20 cellular contexts compared by ENCODE assay signal in genomic region chr13:40126301-40127085, GRCh38.
DNase-seq lines count a peak whose midpoint lies in the region; ATAC-seq and TF ChIP-seq lines count a peak whose summit lies in the region.
"Had no signal": no experiment of that assay in that cellular context is flagged by ENCODE, and none has a peak within 500 bp of the region (broad histone marks: within the 10 kb centered on the region; RNA-seq: fewer than 3 reads in every experiment).

No MANE protein-coding gene starts in this region.

- H3K36me3 Mint-ChIP-seq in T-helper 2 cell treated with Interferon-gamma antibody and Interleukin-4, amounts not matched to agents 5 μg/mL and 100 μg/mL, for 36 hours (ENCODE audit: low read depth) = peaks cover 3% of the 10 kb centered on the region
- H3K36me3 Mint-ChIP-seq in activated B cell treated with CpG ODN at 0.5 μM for 24 hours (ENCODE audit: low read depth) (no peaks in the 10 kb centered on the region), CD14-positive monocyte (no peaks in the 10 kb centered on the region)
- H3K36me3 Mint-ChIP-seq in stimulated activated memory B cell treated with anti-CD40 and anti-IgM and Interleukin-4, amounts not matched to agents 10 μg/mL and 1 μg/mL and 100 μg/mL, for 72 hours = no peaks in the 10 kb centered on the region
- H3K36me3 Mint-ChIP-seq in activated T-helper 2 cell treated with anti-CD3 and anti-CD28 coated beads, Interferon-gamma antibody, Interleukin-2, Interleukin-4, amounts not matched to agents 10 μg/mL and 5 μg/mL and 100 μg/mL, durations not matched to agents 14 hours and 24 hours and 36 hours (ENCODE audit: low read depth) = peaks cover 13% of the 10 kb centered on the region
- H3K36me3 Mint-ChIP-seq in natural killer cell treated with Interleukin-12 subunit alpha and Interleukin-12 subunit beta and Interleukin-15 and Interleukin-18, amount 100 ng/mL, for 72 hours = no peaks in the 10 kb centered on the region
- H3K36me3 Mint-ChIP-seq: activated naive CD4-positive, alpha-beta T cell treated with anti-CD3 and anti-CD28 coated beads, Interleukin-2, amount 50 U/mL, for 24 hours; CD4-positive, alpha-beta memory T cell had no signal

- H3K4me3 Mint-ChIP-seq in T-helper 2 cell treated with Interferon-gamma antibody and Interleukin-4, amounts not matched to agents 5 μg/mL and 100 μg/mL, for 36 hours = peak overlapping the region; percentile 38
- H3K4me3 Mint-ChIP-seq in activated B cell treated with CpG ODN at 0.5 μM for 24 hours (peak overlapping the region; percentile 49), CD14-positive monocyte (no peak overlapping the region)
- H3K4me3 Mint-ChIP-seq in stimulated activated memory B cell treated with anti-CD40 and anti-IgM and Interleukin-4, amounts not matched to agents 10 μg/mL and 1 μg/mL and 100 μg/mL, for 72 hours = peak overlapping the region; percentile 27
- no peak overlapping the region for H3K4me3 Mint-ChIP-seq in activated T-helper 2 cell treated with anti-CD3 and anti-CD28 coated beads, Interferon-gamma antibody, Interleukin-2, Interleukin-4, amounts not matched to agents 10 μg/mL and 5 μg/mL and 100 μg/mL, durations not matched to agents 14 hours and 24 hours and 36 hours (ENCODE audit: low read depth)
- no peak overlapping the region for H3K4me3 Mint-ChIP-seq in natural killer cell treated with Interleukin-12 subunit alpha and Interleukin-12 subunit beta and Interleukin-15 and Interleukin-18, amount 100 ng/mL, for 72 hours
- H3K4me3 Mint-ChIP-seq: activated naive CD4-positive, alpha-beta T cell treated with anti-CD3 and anti-CD28 coated beads, Interleukin-2, amount 50 U/mL, for 24 hours had no signal

- POLR2A ChIA-PET in activated B cell treated with CpG ODN at 0.5 μM for 24 hours (lab: Charles Lee) = interaction anchor here (0.6 to 0.7 kb wide), 2 partner anchors 18 to 72 kb away, joined by 3 read pairs; no protein-coding TSS in a partner anchor

- no peak overlapping the region for H3K27ac Mint-ChIP-seq in T-helper 2 cell treated with Interferon-gamma antibody and Interleukin-4, amounts not matched to agents 5 μg/mL and 100 μg/mL, for 36 hours
- H3K27ac Mint-ChIP-seq in activated B cell treated with CpG ODN at 0.5 μM for 24 hours (peak overlapping the region; percentile 85), CD14-positive monocyte (no peak overlapping the region)
- H3K27ac Mint-ChIP-seq in stimulated activated memory B cell treated with anti-CD40 and anti-IgM and Interleukin-4, amounts not matched to agents 10 μg/mL and 1 μg/mL and 100 μg/mL, for 72 hours = peak overlapping the region; percentile 67
- no peak overlapping the region for H3K27ac Mint-ChIP-seq in activated T-helper 2 cell treated with anti-CD3 and anti-CD28 coated beads, Interferon-gamma antibody, Interleukin-2, Interleukin-4, amounts not matched to agents 10 μg/mL and 5 μg/mL and 100 μg/mL, durations not matched to agents 14 hours and 24 hours and 36 hours
- H3K27ac Mint-ChIP-seq in natural killer cell treated with Interleukin-12 subunit alpha and Interleukin-12 subunit beta and Interleukin-15 and Interleukin-18, amount 100 ng/mL, for 72 hours = no peak overlapping the region
- H3K27ac Mint-ChIP-seq: activated naive CD4-positive, alpha-beta T cell treated with anti-CD3 and anti-CD28 coated beads, Interleukin-2, amount 50 U/mL, for 24 hours had no signal

- TF ChIP-seq CTCF in activated B cell treated with CpG ODN at 0.5 μM for 24 hours (IDR thresholded peaks at IDR 0.05) (no peak), CD14-positive monocyte (IDR thresholded peaks at IDR 0.05) (no peak)

- peaks cover 3% of the 10 kb centered on the region for H3K27me3 Mint-ChIP-seq in T-helper 2 cell treated with Interferon-gamma antibody and Interleukin-4, amounts not matched to agents 5 μg/mL and 100 μg/mL, for 36 hours (ENCODE audit: low read depth)
- H3K27me3 Mint-ChIP-seq in activated B cell treated with CpG ODN at 0.5 μM for 24 hours = no peaks in the 10 kb centered on the region
- no peaks in the 10 kb centered on the region for H3K27me3 Mint-ChIP-seq in stimulated activated memory B cell treated with anti-CD40 and anti-IgM and Interleukin-4, amounts not matched to agents 10 μg/mL and 1 μg/mL and 100 μg/mL, for 72 hours
- H3K27me3 Mint-ChIP-seq in activated T-helper 2 cell treated with anti-CD3 and anti-CD28 coated beads, Interferon-gamma antibody, Interleukin-2, Interleukin-4, amounts not matched to agents 10 μg/mL and 5 μg/mL and 100 μg/mL, durations not matched to agents 14 hours and 24 hours and 36 hours (ENCODE audit: low read depth) = no peaks in the 10 kb centered on the region
- H3K27me3 Mint-ChIP-seq in CD14-positive monocyte (ENCODE audit: low read depth in 3 of 3) = peaks cover 0 to 2% (median 2%) of the 10 kb centered on the region in 3 donors
- H3K27me3 Mint-ChIP-seq in natural killer cell treated with Interleukin-12 subunit alpha and Interleukin-12 subunit beta and Interleukin-15 and Interleukin-18, amount 100 ng/mL, for 72 hours = no peaks in the 10 kb centered on the region
- H3K27me3 Mint-ChIP-seq: activated naive CD4-positive, alpha-beta T cell treated with anti-CD3 and anti-CD28 coated beads, Interleukin-2, amount 50 U/mL, for 24 hours; CD4-positive, alpha-beta memory T cell had no signal

- ATAC-seq in HG03175 (IDR thresholded peaks at IDR 0.05; ENCODE audit: unreplicated experiment) = peak; percentile 43
- ATAC-seq in activated B cell treated with CpG ODN at 0.5 μM for 24 hours (ENCODE audit: low read depth) = peak; percentile 36
- ATAC-seq in stimulated activated memory B cell treated with anti-CD40 and anti-IgM and Interleukin-4, amounts not matched to agents 10 μg/mL and 1 μg/mL and 100 μg/mL, for 72 hours = peak; percentile 70
- no peak for ATAC-seq in natural killer cell treated with Interleukin-12 subunit alpha and Interleukin-12 subunit beta and Interleukin-15 and Interleukin-18, amount 100 ng/mL, for 72 hours
- ATAC-seq: A549; foreskin keratinocyte; stimulated activated naive CD8-positive, alpha-beta T cell treated with anti-CD3 and anti-CD28 coated beads, Interleukin-15, Interleukin-2, amounts not matched to agents 100 U/mL and 50 U/mL, for 24 hours had no signal

- H3K4me1 Mint-ChIP-seq in T-helper 2 cell treated with Interferon-gamma antibody and Interleukin-4, amounts not matched to agents 5 μg/mL and 100 μg/mL, for 36 hours (ENCODE audit: low read depth) = peaks cover 20% of the 10 kb centered on the region
- H3K4me1 Mint-ChIP-seq in activated B cell treated with CpG ODN at 0.5 μM for 24 hours = peaks cover 51% of the 10 kb centered on the region
- peaks cover 46% of the 10 kb centered on the region for H3K4me1 Mint-ChIP-seq in stimulated activated memory B cell treated with anti-CD40 and anti-IgM and Interleukin-4, amounts not matched to agents 10 μg/mL and 1 μg/mL and 100 μg/mL, for 72 hours
- H3K4me1 Mint-ChIP-seq in activated T-helper 2 cell treated with anti-CD3 and anti-CD28 coated beads, Interferon-gamma antibody, Interleukin-2, Interleukin-4, amounts not matched to agents 10 μg/mL and 5 μg/mL and 100 μg/mL, durations not matched to agents 14 hours and 24 hours and 36 hours (ENCODE audit: low read depth) = peaks cover 17% of the 10 kb centered on the region
- H3K4me1 Mint-ChIP-seq in CD14-positive monocyte = no peaks in the 10 kb centered on the region
- H3K4me1 Mint-ChIP-seq in natural killer cell treated with Interleukin-12 subunit alpha and Interleukin-12 subunit beta and Interleukin-15 and Interleukin-18, amount 100 ng/mL, for 72 hours (ENCODE audit: low read depth in 2 of 2) = peaks cover 0 to 4% of the 10 kb centered on the region in 2 donors

- H3K9me3 Mint-ChIP-seq in T-helper 2 cell treated with Interferon-gamma antibody and Interleukin-4, amounts not matched to agents 5 μg/mL and 100 μg/mL, for 36 hours = peaks cover 14% of the 10 kb centered on the region
- no peaks in the 10 kb centered on the region for H3K9me3 Mint-ChIP-seq in activated B cell treated with CpG ODN at 0.5 μM for 24 hours
- H3K9me3 Mint-ChIP-seq in stimulated activated memory B cell treated with anti-CD40 and anti-IgM and Interleukin-4, amounts not matched to agents 10 μg/mL and 1 μg/mL and 100 μg/mL, for 72 hours = no peaks in the 10 kb centered on the region
- peaks cover 18% of the 10 kb centered on the region for H3K9me3 Mint-ChIP-seq in activated T-helper 2 cell treated with anti-CD3 and anti-CD28 coated beads, Interferon-gamma antibody, Interleukin-2, Interleukin-4, amounts not matched to agents 10 μg/mL and 5 μg/mL and 100 μg/mL, durations not matched to agents 14 hours and 24 hours and 36 hours
- peaks cover 3 to 9% (median 6%) of the 10 kb centered on the region in 7 donors for H3K9me3 Mint-ChIP-seq in CD14-positive monocyte
- peaks cover 5% of the 10 kb centered on the region for H3K9me3 Mint-ChIP-seq in natural killer cell treated with Interleukin-12 subunit alpha and Interleukin-12 subunit beta and Interleukin-15 and Interleukin-18, amount 100 ng/mL, for 72 hours
- H3K9me3 Mint-ChIP-seq: activated naive CD4-positive, alpha-beta T cell treated with anti-CD3 and anti-CD28 coated beads, Interleukin-2, amount 50 U/mL, for 24 hours; CD4-positive, alpha-beta memory T cell had no signal

- CTCF ChIA-PET in activated B cell treated with CpG ODN at 0.5 μM for 24 hours (lab: Charles Lee) = interaction anchor here (0.6 kb wide), 1 partner anchor 318 kb away, joined by 3 read pairs; no protein-coding TSS in a partner anchor

- no peak for DNase-seq in T-helper 2 cell treated with Interferon-gamma antibody and Interleukin-4, amounts not matched to agents 5 μg/mL and 100 μg/mL, for 36 hours (ENCODE audit: low spot score)
- DNase-seq in T-helper 2 cell (no peak), activated B cell treated with CpG ODN at 0.5 μM for 24 hours (no peak), CD14-positive monocyte (ENCODE audit: low spot score) (no peak)
- DNase-seq in activated T-helper 2 cell treated with anti-CD3 and anti-CD28 coated beads, Interferon-gamma antibody, Interleukin-2, Interleukin-4, amounts not matched to agents 10 μg/mL and 5 μg/mL and 100 μg/mL, durations not matched to agents 14 hours and 24 hours and 36 hours (ENCODE audit: low spot score) = no peak
- no peak for DNase-seq in natural killer cell treated with Interleukin-12 subunit alpha and Interleukin-12 subunit beta and Interleukin-15 and Interleukin-18, amount 100 ng/mL, for 72 hours (ENCODE audit: low spot score)
- DNase-seq: activated CD4-positive, alpha-beta T cell treated with anti-CD3 and anti-CD28 coated beads for 48 hours; CD4-positive, alpha-beta memory T cell; left cardiac atrium; midbrain; NCI-H1436 treated with DMSO at 0.1 percent for 48 hours; SHP77 treated with DMSO at 0.1 percent for 48 hours; stimulated activated CD4-positive, alpha-beta T cell treated with anti-CD3 and anti-CD28 coated beads, Interleukin-15, amount 100 ng/mL, for 24 hours; stimulated activated naive CD8-positive, alpha-beta T cell treated with anti-CD3 and anti-CD28 coated beads, Interleukin-15, Interleukin-2, amounts not matched to agents 100 U/mL and 50 U/mL, for 24 hours; T-helper 9 cell had no signal

- intact Hi-C loops in activated B cell treated with CpG ODN at 0.5 μM for 24 hours (cut with micrococcal nuclease) (loop anchor here (1.0 kb wide), 1 partner anchor 24 kb away; no protein-coding TSS in a partner anchor), CD14-positive monocyte (cut with micrococcal nuclease) (no loop called here)
- intact Hi-C loops in activated T-helper 2 cell treated with anti-CD3 and anti-CD28 coated beads, Interferon-gamma antibody, Interleukin-2, Interleukin-4, amounts not matched to agents 10 μg/mL and 5 μg/mL and 100 μg/mL, durations not matched to agents 14 hours and 24 hours and 36 hours (cut with micrococcal nuclease) = no loop called here

Comparison
In these comparisons a context has a peak if more than half of its experiments do, and no peak if none do; other contexts are left out.
1. H3K27ac Mint-ChIP-seq: peak in activated B cell treated with CpG ODN at 0.5 μM for 24 hours (single experiment) and stimulated activated memory B cell treated with anti-CD40 and anti-IgM and Interleukin-4, amounts not matched to agents 10 μg/mL and 1 μg/mL and 100 μg/mL, for 72 hours (single experiment); none in T-helper 2 cell treated with Interferon-gamma antibody and Interleukin-4, amounts not matched to agents 5 μg/mL and 100 μg/mL, for 36 hours (single experiment), activated T-helper 2 cell treated with anti-CD3 and anti-CD28 coated beads, Interferon-gamma antibody, Interleukin-2, Interleukin-4, amounts not matched to agents 10 μg/mL and 5 μg/mL and 100 μg/mL, durations not matched to agents 14 hours and 24 hours and 36 hours (single experiment), CD14-positive monocyte (0 of 7) and natural killer cell treated with Interleukin-12 subunit alpha and Interleukin-12 subunit beta and Interleukin-15 and Interleukin-18, amount 100 ng/mL, for 72 hours (0 of 2).
2. H3K4me3 Mint-ChIP-seq: peak in T-helper 2 cell treated with Interferon-gamma antibody and Interleukin-4, amounts not matched to agents 5 μg/mL and 100 μg/mL, for 36 hours (single experiment), activated B cell treated with CpG ODN at 0.5 μM for 24 hours (single experiment) and stimulated activated memory B cell treated with anti-CD40 and anti-IgM and Interleukin-4, amounts not matched to agents 10 μg/mL and 1 μg/mL and 100 μg/mL, for 72 hours (single experiment); none in activated T-helper 2 cell treated with anti-CD3 and anti-CD28 coated beads, Interferon-gamma antibody, Interleukin-2, Interleukin-4, amounts not matched to agents 10 μg/mL and 5 μg/mL and 100 μg/mL, durations not matched to agents 14 hours and 24 hours and 36 hours (single experiment), CD14-positive monocyte (0 of 2) and natural killer cell treated with Interleukin-12 subunit alpha and Interleukin-12 subunit beta and Interleukin-15 and Interleukin-18, amount 100 ng/mL, for 72 hours (single experiment).
3. ATAC-seq: peak in HG03175 (single experiment), activated B cell treated with CpG ODN at 0.5 μM for 24 hours (single experiment) and stimulated activated memory B cell treated with anti-CD40 and anti-IgM and Interleukin-4, amounts not matched to agents 10 μg/mL and 1 μg/mL and 100 μg/mL, for 72 hours (single experiment); none in natural killer cell treated with Interleukin-12 subunit alpha and Interleukin-12 subunit beta and Interleukin-15 and Interleukin-18, amount 100 ng/mL, for 72 hours (0 of 2).